In genomic region chr9:20037699-20038098, GRCh38 we compare ENCODE assay signal across 7 cellular contexts.
"Had no signal": no experiment of that assay in that cellular context is flagged by ENCODE, and none has a peak within 500 bp of the region (broad histone marks: within the 10 kb centered on the region; RNA-seq: fewer than 3 reads in every experiment).

No MANE protein-coding gene starts in this region.

- H3K9ac ChIP-seq: KMS-11 had no signal

- ATAC-seq: K562 had no signal

- DNase-seq: IMR-90, KBM-7, KG1 had no signal

- FAIRE-seq: HTR-8/SVneo, K562 had no signal

- H3K4me2 ChIP-seq: KMS-11 had no signal

- H3K27ac ChIP-seq: HL-60, KMS-11 had no signal

- H3K4me3 ChIP-seq: K562 had no signal
